Comparison of ENCODE assay signal across 17 cellular contexts in the genomic region with DNA sequence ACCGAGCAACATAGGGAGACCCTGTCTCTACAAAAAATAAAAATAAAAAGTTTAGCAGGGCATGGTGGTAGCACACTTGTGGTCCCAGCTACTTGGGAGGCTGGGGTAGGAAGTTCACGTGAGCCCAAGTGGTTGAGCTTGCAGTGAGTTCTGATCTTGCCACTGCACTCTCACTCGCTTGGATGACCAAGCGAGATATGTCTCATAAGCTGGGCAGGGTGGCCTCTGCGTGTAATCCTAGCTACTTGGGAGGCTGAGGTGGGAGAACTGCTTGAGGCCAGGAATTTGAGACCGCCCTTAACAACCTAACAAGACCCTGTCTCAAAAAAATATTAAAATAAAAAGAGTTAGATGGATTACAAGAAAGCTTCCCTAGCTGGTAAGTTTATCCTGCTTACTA. TPM values are rescaled to one million over a fixed set of nuclear protein-coding genes. Genes with fewer than 3 reads are reported as not detected.
DNase-seq lines count a peak whose midpoint lies in the region; ATAC-seq and TF ChIP-seq lines count a peak whose summit lies in the region.
"Had no signal": no experiment of that assay in that cellular context is flagged by ENCODE, and none has a peak within 500 bp of the region (broad histone marks: within the 10 kb centered on the region; RNA-seq: fewer than 3 reads in every experiment).

No MANE protein-coding gene starts in this region.

- H3K36me3 ChIP-seq in aorta (ENCODE audit: control insufficient read depth in 1 of 2, insufficient read depth in 2 of 2, low read length in 1 of 2) = peaks cover 0 to 3% of the 10 kb centered on the region in 2 donors

- CTCF ChIA-PET in RWPE1 (lab: Yijun Ruan, JAX) = interaction anchor here (0.7 to 1.6 kb wide), 3 partner anchors 27 to 878 kb away, joined by 3 to 4 read pairs (median 3); no protein-coding TSS in a partner anchor

- no peak for TF ChIP-seq CTCF in RWPE1 (conservative IDR thresholded peaks at IDR 0.05; ENCODE audit: low read depth)
- TF ChIP-seq CTCF in osteocyte (IDR thresholded peaks at IDR 0.05) = no peak

- no peaks in the 10 kb centered on the region for H3K27me3 Mint-ChIP-seq in osteocyte (ENCODE audit: unreplicated experiment)
- H3K27me3 Mint-ChIP-seq: activated B cell treated with CpG ODN at 0.5 μM for 24 hours had no signal

- 91 to 96% methylated on average over 6 of the region's 6 CpGs for WGBS in aorta, 2 donors

- H3K4me1 Mint-ChIP-seq in osteocyte (ENCODE audit: unreplicated experiment) = peaks cover 56% of the 10 kb centered on the region

- no peak overlapping the region for H3K4me3 ChIP-seq in aorta (ENCODE audit: low read length in 2 of 2)
- H3K4me3 ChIP-seq: skin epidermis, upper lobe of left lung had no signal

- H3K36me3 Mint-ChIP-seq in osteocyte (ENCODE audit: unreplicated experiment) = peaks cover 8% of the 10 kb centered on the region

- peak overlapping the region; percentile 72 for H3K27ac Mint-ChIP-seq in osteocyte (ENCODE audit: unreplicated experiment)
- H3K27ac Mint-ChIP-seq: activated B cell treated with CpG ODN at 0.5 μM for 24 hours, endodermal cell had no signal

- DNase-seq in ELR (ENCODE audit: low read depth) = peak; percentile 47
- no peak for DNase-seq in RWPE1 (ENCODE audit: low spot score)
- DNase-seq in epithelial cell of prostate (ENCODE audit: low read depth, low spot score) = no peak
- DNase-seq in osteocyte (ENCODE audit: extremely low spot score, unreplicated experiment) = no peak
- DNase-seq in aorta = no peak
- no peak for DNase-seq in SHP77 (lab: John Stamatoyannopoulos, UW)
- no peak for DNase-seq in HuH-7.5 (ENCODE audit: low spot score)
- DNase-seq: activated B cell treated with CpG ODN at 0.5 μM for 24 hours, activated gamma-delta T cell, endodermal cell, GF-D8, NCI-H1092 treated with DMSO at 0.1 percent for 48 hours, NCI-H1930, NCI-H526 had no signal

- H3K27me3 ChIP-seq in aorta (ENCODE audit: control insufficient read depth in 1 of 2, insufficient read depth in 2 of 2, low read length in 1 of 2) = no peaks in the 10 kb centered on the region
- H3K27me3 ChIP-seq: upper lobe of left lung had no signal

- ATAC-seq in aorta (ENCODE audit: low FRiP score) (no peak), HG02610 (IDR thresholded peaks at IDR 0.05; ENCODE audit: unreplicated experiment) (no peak)

- no peaks in the 10 kb centered on the region for H3K9me3 Mint-ChIP-seq in osteocyte (ENCODE audit: unreplicated experiment)
- H3K9me3 Mint-ChIP-seq: endodermal cell had no signal

- H3K27ac ChIP-seq in RWPE1 (peak overlapping the region; percentile 62), epithelial cell of prostate (peak overlapping the region; percentile 55), aorta (ENCODE audit: low read depth in 1 of 2, low read length in 2 of 2) (no peak overlapping the region)
- H3K27ac ChIP-seq: skin epidermis, upper lobe of left lung had no signal

- POLR2A ChIA-PET in RWPE1 (lab: Yijun Ruan, JAX; ENCODE audit: low non-redundant PET) = no interaction called here

- no peaks in the 10 kb centered on the region for H3K9me3 ChIP-seq in aorta (ENCODE audit: control insufficient read depth, low read length)
- H3K9me3 ChIP-seq: upper lobe of left lung had no signal

- intact Hi-C loops in aorta (cut with DNase I) = no loop called here

- H3K4me3 Mint-ChIP-seq in osteocyte (ENCODE audit: unreplicated experiment) = no peak overlapping the region
- H3K4me3 Mint-ChIP-seq: activated B cell treated with CpG ODN at 0.5 μM for 24 hours, endodermal cell had no signal

- H3K4me1 ChIP-seq in aorta (ENCODE audit: control insufficient read depth in 1 of 2, insufficient read depth in 2 of 2, low read length in 2 of 2) = peaks cover 0 to 2% of the 10 kb centered on the region in 2 donors

RNA-seq across cellular contexts. Expression of a gene that starts 32.5 kb away (rescaled TPM):
- total RNA-seq in osteocyte (29.3 and 32.1 TPM in 2 replicates), aorta (10 to 100 TPM; 25.3 to 33.6 TPM)
- 10 to 100 TPM in 1 of 2 donors, 1 to 10 TPM in 1; 9.3 to 22.1 TPM for polyA plus RNA-seq in aorta

Comparison
In these comparisons a context has a peak if more than half of its experiments do, and no peak if none do; other contexts are left out.
1. H3K27ac ChIP-seq: peak in RWPE1 (single experiment) and epithelial cell of prostate (single experiment); none in aorta (0 of 2).